ENCODE assay signal across 1 cellular context in the genomic region with DNA sequence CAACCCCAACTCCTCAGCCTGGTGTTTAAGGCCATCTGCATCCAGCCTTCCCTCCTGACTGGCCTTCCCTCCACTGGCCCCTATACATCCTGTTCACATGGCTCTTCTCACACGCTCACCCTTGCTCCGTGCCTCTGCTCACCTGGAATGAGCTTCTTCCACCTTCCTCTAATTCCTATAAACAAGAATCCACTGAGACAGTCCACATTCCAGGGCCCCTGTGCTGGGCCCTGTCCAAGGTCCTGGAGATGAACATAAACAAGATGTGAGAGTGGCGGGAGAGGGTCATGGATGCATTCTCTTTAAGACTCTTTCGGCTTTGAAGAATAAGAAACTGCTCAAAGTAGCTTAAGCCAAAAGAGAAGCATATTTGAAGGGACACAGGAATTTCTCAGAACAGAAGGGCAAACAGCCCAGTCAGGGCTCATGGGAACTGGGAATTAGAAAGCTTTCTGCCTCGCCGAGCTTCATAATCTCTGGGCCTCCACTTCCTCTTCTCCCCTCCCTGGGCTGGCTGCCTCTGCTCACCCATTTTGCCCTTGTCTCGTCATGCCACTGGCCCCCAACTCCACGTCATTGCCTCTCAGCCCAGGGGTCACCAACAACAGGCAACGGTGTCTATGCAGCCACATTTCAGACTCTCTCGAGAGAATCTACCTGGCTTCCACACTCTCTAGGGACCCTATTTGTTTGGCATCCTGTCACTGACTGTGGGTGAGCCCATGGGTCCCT.
TF ChIP-seq lines count a peak whose summit lies in the region.

No MANE protein-coding gene starts in this region.

TF ChIP-seq in HepG2, 621 proteins besides CTCF, POLR2A, EP300 and RAD21 (continued from another document and continues in another):
- TF ChIP-seq, protein P1, sequence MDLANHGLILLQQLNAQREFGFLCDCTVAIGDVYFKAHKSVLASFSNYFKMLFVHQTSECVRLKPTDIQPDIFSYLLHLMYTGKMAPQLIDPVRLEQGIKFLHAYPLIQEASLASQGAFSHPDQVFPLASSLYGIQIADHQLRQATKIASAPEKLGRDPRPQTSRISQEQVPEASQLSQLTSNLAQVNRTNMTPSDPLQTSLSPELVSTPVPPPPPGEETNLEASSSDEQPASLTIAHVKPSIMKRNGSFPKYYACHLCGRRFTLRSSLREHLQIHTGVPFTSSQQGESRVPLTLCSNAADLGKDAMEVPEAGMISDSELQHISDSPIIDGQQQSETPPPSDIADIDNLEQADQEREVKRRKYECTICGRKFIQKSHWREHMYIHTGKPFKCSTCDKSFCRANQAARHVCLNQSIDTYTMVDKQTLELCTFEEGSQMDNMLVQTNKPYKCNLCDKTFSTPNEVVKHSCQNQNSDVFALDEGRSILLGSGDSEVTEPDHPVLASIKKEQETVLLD (CRISPR knock-in tag; IDR thresholded peaks at IDR 0.05; ENCODE audit: low read depth): no peak
- TF ChIP-seq SATB2 (CRISPR knock-in tag; IDR thresholded peaks at IDR 0.05) (peak; percentile 92; the same call in 1 of the 2 replicates), PLRG1 (conservative IDR thresholded peaks at IDR 0.05) (no peak), ZMYM4 (CRISPR knock-in tag; IDR thresholded peaks at IDR 0.05) (no peak; the same call in 1 of the 2 replicates), ZNF296 (CRISPR knock-in tag; conservative IDR thresholded peaks at IDR 0.05) (0 out of 2 replicates have a peak, but pooled peaks have one; percentile 51), ELF3 (CRISPR knock-in tag; IDR thresholded peaks at IDR 0.05) (peak; percentile 61; the same call in 1 of the 2 replicates), DDIT3 (CRISPR knock-in tag; IDR thresholded peaks at IDR 0.05) (no peak), ZNF83 (CRISPR knock-in tag; IDR thresholded peaks at IDR 0.05; ENCODE audit: borderline replicate concordance) (no peak), RBAK (CRISPR knock-in tag; IDR thresholded peaks at IDR 0.05) (no peak), CEBPZ (IDR thresholded peaks at IDR 0.05; ENCODE audit: low read length) (no peak), ATF7 (IDR thresholded peaks at IDR 0.05) (no peak), ATF7 (CRISPR knock-in tag; IDR thresholded peaks at IDR 0.05) (no peak), ZC3H4 (CRISPR knock-in tag; IDR thresholded peaks at IDR 0.05; ENCODE audit: borderline replicate concordance) (no peak), ZNF256 (CRISPR knock-in tag; conservative IDR thresholded peaks at IDR 0.05) (peak; percentile 70; the same call in 1 of the 2 replicates), RFX3 (CRISPR knock-in tag; IDR thresholded peaks at IDR 0.05) (no peak), HDAC2 (CRISPR knock-in tag; IDR thresholded peaks at IDR 0.05) (peak; percentile 80), ZFAT (CRISPR knock-in tag; conservative IDR thresholded peaks at IDR 0.05) (no peak), MBNL3 (CRISPR knock-in tag; conservative IDR thresholded peaks at IDR 0.05) (no peak), ZEB1 (IDR thresholded peaks at IDR 0.05; ENCODE audit: insufficient replicate concordance, low read depth) (no peak), ZBTB1 (CRISPR knock-in tag; IDR thresholded peaks at IDR 0.05; ENCODE audit: borderline replicate concordance) (no peak), ZNF329 (CRISPR knock-in tag; IDR thresholded peaks at IDR 0.05; ENCODE audit: low read depth) (no peak), AFF4 (CRISPR knock-in tag; IDR thresholded peaks at IDR 0.05) (no peak), TAF15 (IDR thresholded peaks at IDR 0.05; ENCODE audit: low read depth, low read length, poor library complexity, severe bottlenecking) (no peak), PTBP1 (IDR thresholded peaks at IDR 0.05; ENCODE audit: low read depth, low read length, poor library complexity, severe bottlenecking) (no peak), FOXC1 (CRISPR knock-in tag; IDR thresholded peaks at IDR 0.05; ENCODE audit: borderline replicate concordance) (no peak), MTA3 (CRISPR knock-in tag; IDR thresholded peaks at IDR 0.05) (no peak), ESRRA (CRISPR knock-in tag; IDR thresholded peaks at IDR 0.05; ENCODE audit: low read depth) (no peak), KMT2A (CRISPR knock-in tag; IDR thresholded peaks at IDR 0.05) (0 out of 2 replicates have a peak, but pooled peaks have one; percentile 30), CAMTA2 (CRISPR knock-in tag; IDR thresholded peaks at IDR 0.05; ENCODE audit: borderline replicate concordance) (no peak), KDM3A (CRISPR knock-in tag; IDR thresholded peaks at IDR 0.05; ENCODE audit: low read depth) (no peak; the same call in 1 of the 2 replicates), NFE2 (CRISPR knock-in tag; IDR thresholded peaks at IDR 0.05) (no peak), ZNF570 (CRISPR knock-in tag; IDR thresholded peaks at IDR 0.05; ENCODE audit: borderline replicate concordance) (no peak), ZZZ3 (CRISPR knock-in tag; IDR thresholded peaks at IDR 0.05; ENCODE audit: borderline replicate concordance) (no peak), MIER2 (CRISPR knock-in tag; IDR thresholded peaks at IDR 0.05) (peak; percentile 99), ARNT2 (CRISPR knock-in tag; IDR thresholded peaks at IDR 0.05; ENCODE audit: low read depth) (no peak), ZFP36L1 (CRISPR knock-in tag; IDR thresholded peaks at IDR 0.05) (0 out of 2 replicates have a peak, but pooled peaks have one; percentile 73), ZFP1 (CRISPR knock-in tag; IDR thresholded peaks at IDR 0.05) (peak; percentile 45; the same call in 1 of the 2 replicates), KDM1A (CRISPR knock-in tag; IDR thresholded peaks at IDR 0.05) (no peak), HDAC1 (CRISPR knock-in tag; IDR thresholded peaks at IDR 0.05) (no peak)
- TF ChIP-seq, protein P2, sequence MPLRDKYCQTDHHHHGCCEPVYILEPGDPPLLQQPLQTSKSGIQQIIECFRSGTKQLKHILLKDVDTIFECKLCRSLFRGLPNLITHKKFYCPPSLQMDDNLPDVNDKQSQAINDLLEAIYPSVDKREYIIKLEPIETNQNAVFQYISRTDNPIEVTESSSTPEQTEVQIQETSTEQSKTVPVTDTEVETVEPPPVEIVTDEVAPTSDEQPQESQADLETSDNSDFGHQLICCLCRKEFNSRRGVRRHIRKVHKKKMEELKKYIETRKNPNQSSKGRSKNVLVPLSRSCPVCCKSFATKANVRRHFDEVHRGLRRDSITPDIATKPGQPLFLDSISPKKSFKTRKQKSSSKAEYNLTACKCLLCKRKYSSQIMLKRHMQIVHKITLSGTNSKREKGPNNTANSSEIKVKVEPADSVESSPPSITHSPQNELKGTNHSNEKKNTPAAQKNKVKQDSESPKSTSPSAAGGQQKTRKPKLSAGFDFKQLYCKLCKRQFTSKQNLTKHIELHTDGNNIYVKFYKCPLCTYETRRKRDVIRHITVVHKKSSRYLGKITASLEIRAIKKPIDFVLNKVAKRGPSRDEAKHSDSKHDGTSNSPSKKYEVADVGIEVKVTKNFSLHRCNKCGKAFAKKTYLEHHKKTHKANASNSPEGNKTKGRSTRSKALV (CRISPR knock-in tag; IDR thresholded peaks at IDR 0.05): peak; percentile 66; the same call in 1 of the 2 replicates
- TF ChIP-seq, protein P3, sequence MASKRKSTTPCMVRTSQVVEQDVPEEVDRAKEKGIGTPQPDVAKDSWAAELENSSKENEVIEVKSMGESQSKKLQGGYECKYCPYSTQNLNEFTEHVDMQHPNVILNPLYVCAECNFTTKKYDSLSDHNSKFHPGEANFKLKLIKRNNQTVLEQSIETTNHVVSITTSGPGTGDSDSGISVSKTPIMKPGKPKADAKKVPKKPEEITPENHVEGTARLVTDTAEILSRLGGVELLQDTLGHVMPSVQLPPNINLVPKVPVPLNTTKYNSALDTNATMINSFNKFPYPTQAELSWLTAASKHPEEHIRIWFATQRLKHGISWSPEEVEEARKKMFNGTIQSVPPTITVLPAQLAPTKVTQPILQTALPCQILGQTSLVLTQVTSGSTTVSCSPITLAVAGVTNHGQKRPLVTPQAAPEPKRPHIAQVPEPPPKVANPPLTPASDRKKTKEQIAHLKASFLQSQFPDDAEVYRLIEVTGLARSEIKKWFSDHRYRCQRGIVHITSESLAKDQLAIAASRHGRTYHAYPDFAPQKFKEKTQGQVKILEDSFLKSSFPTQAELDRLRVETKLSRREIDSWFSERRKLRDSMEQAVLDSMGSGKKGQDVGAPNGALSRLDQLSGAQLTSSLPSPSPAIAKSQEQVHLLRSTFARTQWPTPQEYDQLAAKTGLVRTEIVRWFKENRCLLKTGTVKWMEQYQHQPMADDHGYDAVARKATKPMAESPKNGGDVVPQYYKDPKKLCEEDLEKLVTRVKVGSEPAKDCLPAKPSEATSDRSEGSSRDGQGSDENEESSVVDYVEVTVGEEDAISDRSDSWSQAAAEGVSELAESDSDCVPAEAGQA (IDR thresholded peaks at IDR 0.05; ENCODE audit: low read depth): no peak
- TF ChIP-seq, protein P3 (CRISPR knock-in tag; IDR thresholded peaks at IDR 0.05; ENCODE audit: borderline replicate concordance): 0 out of 2 replicates have a peak, but pooled peaks have one; percentile 75
